In the genomic region with DNA sequence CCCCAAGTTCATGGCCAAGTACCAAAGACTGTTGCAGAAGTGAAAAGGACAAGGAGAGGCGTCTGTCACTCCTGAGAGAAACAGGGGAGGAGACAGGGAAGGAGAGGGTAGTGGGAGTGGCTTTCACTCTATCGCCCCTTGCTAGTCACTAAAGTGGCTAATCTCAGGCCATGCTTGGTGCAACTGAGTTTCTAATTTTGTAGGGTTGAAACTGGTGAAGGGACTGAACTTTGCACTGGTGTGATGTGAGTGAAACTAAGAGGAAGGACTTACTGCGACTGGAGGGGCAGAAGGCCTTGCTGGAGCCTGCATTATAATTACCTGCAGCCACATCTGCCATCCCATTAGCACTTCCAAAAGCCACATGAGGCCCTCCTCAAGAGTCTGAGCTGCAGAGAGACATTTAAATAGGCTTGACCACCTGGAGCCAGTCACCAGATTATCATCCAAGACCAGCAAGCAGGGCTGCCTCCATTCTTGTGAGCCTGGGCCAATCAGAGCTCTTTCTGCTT, we compare ENCODE assay signal across 14 cellular contexts.
DNase-seq lines count a peak whose midpoint lies in the region; ATAC-seq and TF ChIP-seq lines count a peak whose summit lies in the region.
"Had no signal": no experiment of that assay in that cellular context is flagged by ENCODE, and none has a peak within 500 bp of the region (broad histone marks: within the 10 kb centered on the region; RNA-seq: fewer than 3 reads in every experiment).

No MANE protein-coding gene starts in this region.

- H3K9me3 ChIP-seq in right atrium auricular region: no peaks in the 10 kb centered on the region
- no peaks in the 10 kb centered on the region for H3K9me3 ChIP-seq in WERI-Rb-1 (ENCODE audit: severe bottlenecking)
- H3K9me3 ChIP-seq in lung (ENCODE audit: control insufficient read depth in 2 of 2, insufficient read depth in 1 of 2, low read length in 1 of 2): no peaks in the 10 kb centered on the region
- no peaks in the 10 kb centered on the region for H3K9me3 ChIP-seq in upper lobe of right lung

- intact Hi-C loops in Right ventricle myocardium inferior (cut with DNase I): no loop called here
- intact Hi-C loops in upper lobe of right lung (cut with DNase I): no loop called here

- TF ChIP-seq CTCF in right atrium auricular region (IDR thresholded peaks at IDR 0.05): no peak
- TF ChIP-seq CTCF in WERI-Rb-1 (IDR thresholded peaks at IDR 0.05; ENCODE audit: low read depth, low read length): no peak
- no peak for TF ChIP-seq CTCF in lung (IDR thresholded peaks at IDR 0.05; ENCODE audit: control extremely low read depth, extremely low read depth)
- no peak for TF ChIP-seq CTCF in upper lobe of right lung (IDR thresholded peaks at IDR 0.05)

- H3K27me3 ChIP-seq in right atrium auricular region: no peaks in the 10 kb centered on the region
- no peaks in the 10 kb centered on the region for H3K27me3 ChIP-seq in WERI-Rb-1 (ENCODE audit: insufficient read depth, low read depth, severe bottlenecking)
- H3K27me3 ChIP-seq in lung (ENCODE audit: control insufficient read depth, insufficient read depth): no peaks in the 10 kb centered on the region
- H3K27me3 ChIP-seq in upper lobe of right lung: no peaks in the 10 kb centered on the region

- peaks cover 0 to 62% of the 10 kb centered on the region in 2 donors for H3K4me1 ChIP-seq in right atrium auricular region
- peaks cover 16 to 23% of the 10 kb centered on the region in 2 donors for H3K4me1 ChIP-seq in lung (ENCODE audit: control insufficient read depth in 2 of 2, insufficient read depth in 2 of 2, low read length in 2 of 2)
- H3K4me1 ChIP-seq in upper lobe of right lung: peaks cover 46% of the 10 kb centered on the region

- H3K4me3 ChIP-seq in right atrium auricular region (no peak overlapping the region), WERI-Rb-1 (ENCODE audit: low read depth, low read length) (no peak overlapping the region), lung (no peak overlapping the region), upper lobe of right lung (no peak overlapping the region)

- ATAC-seq in Right ventricle myocardium inferior: peak; percentile 53
- ATAC-seq in lung (ENCODE audit: insufficient read depth, low FRiP score): no peak
- no peak for ATAC-seq in upper lobe of right lung
- no peak for ATAC-seq in GM18873 (IDR thresholded peaks at IDR 0.05; ENCODE audit: low FRiP score, unreplicated experiment)
- ATAC-seq: HCT116, natural killer cell had no signal

- 64 to 72% methylated on average over 3 of the region's 3 CpGs for WGBS in lung, 2 donors

- H3K27ac ChIP-seq in right atrium auricular region: peak overlapping the region in 1 of 2 donors; percentile 2
- H3K27ac ChIP-seq in WERI-Rb-1: no peak overlapping the region
- peak overlapping the region; percentile 17 to 70 for H3K27ac ChIP-seq in lung (ENCODE audit: low read depth in 1 of 2, low read length in 1 of 2)
- peak overlapping the region; percentile 61 for H3K27ac ChIP-seq in upper lobe of right lung

- DNase-seq in Right ventricle myocardium inferior (ENCODE audit: missing footprints) (no peak), right atrium auricular region (ENCODE audit: low spot score) (no peak), WERI-Rb-1 (peak; percentile 37), lung (ENCODE audit: low spot score) (no peak), upper lobe of right lung (no peak), medulla oblongata (ENCODE audit: extremely low spot score) (no peak)
- no peak for DNase-seq in stimulated activated CD4-positive, alpha-beta T cell treated with anti-CD3 and anti-CD28 coated beads, Interleukin-2, amount 100 ng/mL, for 24 hours
- DNase-seq: activated CD4-positive, CD25-positive, alpha-beta regulatory T cell treated with anti-CD3 and anti-CD28 coated beads, Interleukin-2, amount 50 U/mL, for 72 hours; central memory CD4-positive, alpha-beta T cell; GDM1; natural killer cell; NCI-H187 treated with DMSO at 0.1 percent for 48 hours had no signal

- H3K36me3 ChIP-seq in right atrium auricular region (no peaks in the 10 kb centered on the region), WERI-Rb-1 (no peaks in the 10 kb centered on the region), lung (ENCODE audit: control insufficient read depth in 2 of 2, insufficient read depth in 2 of 2, low read length in 2 of 2) (no peaks in the 10 kb centered on the region), upper lobe of right lung (no peaks in the 10 kb centered on the region)
